8 cellular contexts compared by ENCODE assay signal in the genomic region with DNA sequence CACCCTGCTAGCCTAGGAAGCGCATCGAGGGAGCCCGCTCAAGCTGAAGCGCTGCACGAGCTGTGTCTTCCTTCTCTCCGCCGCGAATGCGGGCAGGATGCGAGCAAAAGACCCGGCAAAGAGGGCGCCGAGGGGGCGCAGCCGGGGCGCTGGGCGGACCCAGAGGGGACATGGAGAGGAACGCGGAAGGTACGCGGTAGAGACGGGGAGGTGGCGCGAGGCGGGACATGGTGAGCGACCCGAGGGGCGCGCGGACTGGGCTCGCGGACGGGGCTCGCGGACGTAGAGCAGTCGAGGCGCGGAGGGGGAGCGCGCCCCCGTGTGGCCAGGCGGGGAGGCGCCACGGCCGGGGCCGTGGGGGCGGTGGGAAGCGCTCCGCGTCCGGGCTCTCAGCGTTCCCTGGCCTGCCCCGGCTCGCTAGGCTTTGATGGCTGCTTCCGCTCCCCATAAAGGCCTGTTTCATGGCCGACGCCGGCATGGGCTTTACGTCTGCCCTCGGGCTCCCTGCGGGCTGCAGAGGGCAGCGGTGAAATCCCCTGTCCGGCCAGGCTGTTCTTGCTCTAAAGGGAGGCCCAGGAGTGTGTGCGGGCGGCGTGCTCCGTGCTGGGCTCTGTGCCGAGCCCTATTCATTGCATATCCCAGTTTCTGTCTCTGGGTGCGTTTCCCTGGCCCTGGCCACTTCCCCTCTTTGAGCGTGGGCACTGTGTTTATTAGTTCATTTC. TPM values are rescaled to one million over a fixed set of nuclear protein-coding genes. Genes with fewer than 3 reads are reported as not detected.
DNase-seq lines count a peak whose midpoint lies in the region; ATAC-seq and TF ChIP-seq lines count a peak whose summit lies in the region.

No MANE protein-coding gene starts in this region.

- peak; percentile 29 to 54 for DNase-seq in NCI-H187 (lab: John Stamatoyannopoulos, UW)
- no peak for DNase-seq in NCI-H187 treated with DMSO at 0.1 percent for 48 hours (lab: John Stamatoyannopoulos, UW)
- DNase-seq in NCI-H2227 (lab: John Stamatoyannopoulos, UW; ENCODE audit: unreplicated experiment) = peak; percentile 80
- peak; percentile 69 for DNase-seq in activated CD8-positive, alpha-beta T cell treated with anti-CD3 and anti-CD28 coated beads for 36 hours
- DNase-seq in effector memory CD8-positive, alpha-beta T cell = peak; percentile 15 to 40 (median 28)
- DNase-seq in lung microvascular endothelial cell (ENCODE audit: low read depth in 2 of 2) = peak; percentile 52 to 76
- peak; percentile 12 to 57 (median 28) for DNase-seq in stimulated activated CD4-positive, alpha-beta T cell treated with anti-CD3 and anti-CD28 coated beads, TNF-alpha, amount 100 ng/mL, for 24 hours (ENCODE audit: low read depth in 3 of 3)

- no peaks in the 10 kb centered on the region for H3K36me3 Mint-ChIP-seq in activated CD8-positive, alpha-beta T cell treated with anti-CD3 and anti-CD28 coated beads for 36 hours (ENCODE audit: low read depth)
- H3K36me3 Mint-ChIP-seq in effector memory CD8-positive, alpha-beta T cell (ENCODE audit: insufficient read depth) = no peaks in the 10 kb centered on the region

- ATAC-seq in activated CD8-positive, alpha-beta T cell treated with anti-CD3 and anti-CD28 coated beads for 36 hours = peak; percentile 87
- ATAC-seq in effector memory CD8-positive, alpha-beta T cell (replicated peaks) = peak; percentile 80
- no peak for ATAC-seq in HG02642 (IDR thresholded peaks at IDR 0.05; ENCODE audit: poor library complexity, unreplicated experiment)

- H3K27me3 Mint-ChIP-seq in activated CD8-positive, alpha-beta T cell treated with anti-CD3 and anti-CD28 coated beads for 36 hours = peaks cover 60% of the 10 kb centered on the region
- H3K27me3 Mint-ChIP-seq in effector memory CD8-positive, alpha-beta T cell = peaks cover 78 to 95% of the 10 kb centered on the region in 2 donors

- H3K4me3 Mint-ChIP-seq in activated CD8-positive, alpha-beta T cell treated with anti-CD3 and anti-CD28 coated beads for 36 hours = peak overlapping the region; percentile 62
- H3K4me3 Mint-ChIP-seq in effector memory CD8-positive, alpha-beta T cell = peak overlapping the region; percentile 66 to 68

- CTCF ChIA-PET in activated CD8-positive, alpha-beta T cell treated with anti-CD3 and anti-CD28 coated beads for 36 hours (lab: Charles Lee) = interaction anchor here (0.6 to 7.1 kb wide), 27 partner anchors 8 to 440 kb away, joined by 3 to 92 read pairs (median 4); a partner anchor contains a TSS

- peak; percentile 90 for TF ChIP-seq CTCF in activated CD8-positive, alpha-beta T cell treated with anti-CD3 and anti-CD28 coated beads for 36 hours (IDR thresholded peaks at IDR 0.05)

- H3K27ac Mint-ChIP-seq in activated CD8-positive, alpha-beta T cell treated with anti-CD3 and anti-CD28 coated beads for 36 hours = no peak overlapping the region
- no peak overlapping the region for H3K27ac Mint-ChIP-seq in effector memory CD8-positive, alpha-beta T cell

- peaks cover 3% of the 10 kb centered on the region for H3K4me1 Mint-ChIP-seq in activated CD8-positive, alpha-beta T cell treated with anti-CD3 and anti-CD28 coated beads for 36 hours (ENCODE audit: low read depth)
- H3K4me1 Mint-ChIP-seq in effector memory CD8-positive, alpha-beta T cell (ENCODE audit: low read depth in 2 of 2) = peaks cover 4% of the 10 kb centered on the region in 2 donors

- intact Hi-C loops in activated CD8-positive, alpha-beta T cell treated with anti-CD3 and anti-CD28 coated beads for 36 hours (cut with micrococcal nuclease) = no loop called here

- H3K9me3 Mint-ChIP-seq in activated CD8-positive, alpha-beta T cell treated with anti-CD3 and anti-CD28 coated beads for 36 hours = peaks cover 2% of the 10 kb centered on the region
- H3K9me3 Mint-ChIP-seq in effector memory CD8-positive, alpha-beta T cell = peaks cover 0 to 14% of the 10 kb centered on the region in 2 donors

- POLR2A ChIA-PET in activated CD8-positive, alpha-beta T cell treated with anti-CD3 and anti-CD28 coated beads for 36 hours (lab: Charles Lee) = no interaction called here

RNA-seq across cellular contexts. Expression of a gene that starts 31.2 kb away (rescaled TPM):
- total RNA-seq in activated CD8-positive, alpha-beta T cell treated with anti-CD3 and anti-CD28 coated beads for 36 hours = not detected
- total RNA-seq in lung microvascular endothelial cell = not detected in 2 replicates

RNA-seq across cellular contexts. Expression of a gene that starts 41.7 kb away (rescaled TPM):
- total RNA-seq in activated CD8-positive, alpha-beta T cell treated with anti-CD3 and anti-CD28 coated beads for 36 hours = 1 to 10 TPM; 3.7 to 4.6 TPM
- 16.6 and 17.3 TPM in 2 replicates for total RNA-seq in lung microvascular endothelial cell
